8 cellular contexts compared by ENCODE assay signal in genomic region chr1:66996018-66996682, GRCh38. TPM values are rescaled to one million over a fixed set of nuclear protein-coding genes. Genes with fewer than 3 reads are reported as not detected.
DNase-seq lines count a peak whose midpoint lies in the region; ATAC-seq lines count a peak whose summit lies in the region.

No MANE protein-coding gene starts in this region.

- H3K4me1 Mint-ChIP-seq in T-helper 17 cell: peaks cover 20% of the 10 kb centered on the region

- DNase-seq in ELR (ENCODE audit: low read depth) (peak; percentile 74), HCEC 1CT (peak; percentile 54), NCI-H128 (lab: John Stamatoyannopoulos, UW; ENCODE audit: unreplicated experiment) (peak; percentile 12), T-helper 17 cell (peak in 2 of 3 donors; percentile 12 to 42), anterior cingulate cortex (lab: John Stamatoyannopoulos, UW) (peak in 35 of 58 donors; percentile 4 to 78 (median 21)), hypothalamus (lab: John Stamatoyannopoulos, UW) (peak in 30 of 51 donors; percentile 6 to 67 (median 38))
- DNase-seq in stimulated activated CD4-positive, alpha-beta T cell treated with anti-CD3 and anti-CD28 coated beads, Interleukin-12 subunit alpha, Interleukin-12 subunit beta, amount 100 ng/mL, for 48 hours (ENCODE audit: low read depth in 2 of 3, low spot score in 1 of 3): peak; percentile 44 to 60 (median 52)

- H3K36me3 Mint-ChIP-seq in T-helper 17 cell (ENCODE audit: low read depth): peaks cover 2% of the 10 kb centered on the region

- ATAC-seq in T-helper 17 cell (peak; percentile 85), HG02623 (IDR thresholded peaks at IDR 0.05; ENCODE audit: unreplicated experiment) (no peak)

- peak overlapping the region; percentile 71 for H3K4me3 Mint-ChIP-seq in T-helper 17 cell

- no peaks in the 10 kb centered on the region for H3K27me3 Mint-ChIP-seq in T-helper 17 cell

- H3K27ac Mint-ChIP-seq in T-helper 17 cell: peak overlapping the region; percentile 14

- no peaks in the 10 kb centered on the region for H3K9me3 ChIP-seq in T-helper 17 cell (ENCODE audit: control insufficient read depth, low read length, poor library complexity, severe bottlenecking)

RNA-seq across cellular contexts. Expression of gene SLC35D1, which starts 57.8 kb away (rescaled TPM):
- 10 to 100 TPM; 10.5 to 14.1 TPM for total RNA-seq in T-helper 17 cell

Comparison
In these comparisons a context has a peak if more than half of its experiments do, and no peak if none do; other contexts are left out.
1. DNase-seq: peak in every context shown above with its lines; median percentile 74 in ELR; 54 in HCEC 1CT; 52 in stimulated activated CD4-positive, alpha-beta T cell treated with anti-CD3 and anti-CD28 coated beads, Interleukin-12 subunit alpha, Interleukin-12 subunit beta, amount 100 ng/mL, for 48 hours; 38 in hypothalamus; 27 in T-helper 17 cell; 21 in anterior cingulate cortex; 12 in NCI-H128.